31 cellular contexts compared by ENCODE assay signal in the genomic region with DNA sequence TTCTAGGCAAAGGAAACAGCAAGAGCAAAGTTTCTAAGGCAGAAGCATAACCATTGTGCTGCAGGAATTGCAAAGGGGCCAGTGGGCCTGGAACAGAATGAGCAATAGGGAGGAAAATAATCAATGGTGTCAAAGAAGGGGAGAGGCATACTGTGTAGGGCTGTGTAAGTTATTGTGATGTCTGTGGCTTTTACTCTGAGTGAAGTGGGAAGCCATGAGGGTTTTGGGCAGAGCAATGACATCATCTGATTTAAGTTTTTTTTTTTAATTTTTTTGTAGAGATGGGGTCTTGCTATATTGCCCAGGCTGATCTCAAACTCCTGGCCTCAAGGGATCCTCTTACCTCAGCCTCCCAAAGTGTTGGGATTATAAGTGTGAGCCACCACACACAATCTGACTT.
"Had no signal": no experiment of that assay in that cellular context is flagged by ENCODE, and none has a peak within 500 bp of the region (broad histone marks: within the 10 kb centered on the region; RNA-seq: fewer than 3 reads in every experiment).

No MANE protein-coding gene starts in this region.

- H3K36me3 Mint-ChIP-seq: stimulated activated effector memory CD8-positive, alpha-beta T cell treated with anti-CD3 and anti-CD28 coated beads, Interleukin-12 subunit alpha, Interleukin-12 subunit beta, amount 100 ng/mL, for 72 hours had no signal

- H3K27me3 ChIP-seq: left lung, pancreas, sigmoid colon, spleen, suprapubic skin, tibial artery, upper lobe of right lung had no signal

- DNase-seq: hypothalamus; immature natural killer cell; kidney; left colon; left lung; lower lobe of right lung; mammary epithelial cell; mesenchymal stem cell; naive thymus-derived CD8-positive, alpha-beta T cell; nucleus accumbens; pancreas; posterior cingulate gyrus; retina; right cardiac atrium; sigmoid colon; small intestine; spleen; stimulated activated CD4-positive, alpha-beta T cell treated with anti-CD3 and anti-CD28 coated beads, Interleukin-4, amount 100 ng/mL, for 24 hours; stimulated activated naive CD4-positive, alpha-beta T cell; tibial artery; trophoblast cell; upper lobe of right lung had no signal

- H3K27ac Mint-ChIP-seq: naive thymus-derived CD8-positive, alpha-beta T cell; nephron; stimulated activated effector memory CD8-positive, alpha-beta T cell treated with anti-CD3 and anti-CD28 coated beads, Interleukin-12 subunit alpha, Interleukin-12 subunit beta, amount 100 ng/mL, for 72 hours; stimulated activated naive CD8-positive, alpha-beta T cell treated with anti-CD3 and anti-CD28 coated beads, Interleukin-15, Interleukin-2, amounts not matched to agents 100 ng/mL and 50 ng/mL, for 24 hours had no signal

- H3K27ac ChIP-seq: left lung, lower lobe of right lung, pancreas, prostate gland, sigmoid colon, spleen, suprapubic skin, thoracic aorta, tibial artery, upper lobe of right lung had no signal

- H3K4me1 Mint-ChIP-seq: immature natural killer cell; nephron; neural crest cell; stimulated activated effector memory CD8-positive, alpha-beta T cell treated with anti-CD3 and anti-CD28 coated beads, Interleukin-12 subunit alpha, Interleukin-12 subunit beta, amount 100 ng/mL, for 72 hours had no signal

- H3K4me3 Mint-ChIP-seq: immature natural killer cell; naive thymus-derived CD8-positive, alpha-beta T cell; nephron; neural crest cell; stimulated activated effector memory CD8-positive, alpha-beta T cell treated with anti-CD3 and anti-CD28 coated beads, Interleukin-12 subunit alpha, Interleukin-12 subunit beta, amount 100 ng/mL, for 72 hours; stimulated activated naive CD8-positive, alpha-beta T cell treated with anti-CD3 and anti-CD28 coated beads, Interleukin-15, Interleukin-2, amounts not matched to agents 100 ng/mL and 50 ng/mL, for 24 hours had no signal

- H3K36me3 ChIP-seq: left lung, lower lobe of right lung, pancreas, prostate gland, sigmoid colon, spleen, suprapubic skin, thoracic aorta, tibial artery, upper lobe of right lung had no signal

- H3K4me1 ChIP-seq: left lung, lower lobe of right lung, pancreas, prostate gland, sigmoid colon, spleen, suprapubic skin, tibial artery, upper lobe of right lung had no signal

- H3K9me3 ChIP-seq: lower lobe of right lung, pancreas, prostate gland, sigmoid colon, suprapubic skin, thoracic aorta, tibial artery, upper lobe of right lung had no signal

- H3K4me3 ChIP-seq: left lung, lower lobe of right lung, pancreas, prostate gland, sigmoid colon, spleen, suprapubic skin, thoracic aorta, tibial artery, upper lobe of right lung had no signal

- FAIRE-seq: islet of Langerhans, kidney, pancreas, small intestine, urothelium cell line had no signal

- ATAC-seq: left colon; left lung; lower lobe of right lung; stimulated activated effector memory CD8-positive, alpha-beta T cell treated with anti-CD3 and anti-CD28 coated beads, Interleukin-12 subunit alpha, Interleukin-12 subunit beta, amount 100 ng/mL, for 72 hours; upper lobe of right lung had no signal
